In genomic region chr7:112286294-112287086, GRCh38 we compare ENCODE assay signal across 8 cellular contexts.
DNase-seq lines count a peak whose midpoint lies in the region; ATAC-seq and TF ChIP-seq lines count a peak whose summit lies in the region.

No MANE protein-coding gene starts in this region.

- no peak overlapping the region for H3K9ac ChIP-seq in SK-N-SH

- no peaks in the 10 kb centered on the region for H3F3A ChIP-seq in SK-N-SH (replicated peaks; ENCODE audit: insufficient read depth)

- H3K9me2 ChIP-seq in SK-N-SH, result no peaks in the 10 kb centered on the region

- peaks cover 12 to 16% of the 10 kb centered on the region in 2 experiments; a peak in 3 of 4 replicates for H3K4me1 ChIP-seq in SK-N-SH (ENCODE audit: control insufficient read depth in 1 of 2, insufficient read depth in 2 of 2, low read depth in 1 of 2, low read length in 1 of 2)

- H3K4me2 ChIP-seq in SK-N-SH, result no peak overlapping the region

- H3K27ac ChIP-seq in SK-N-SH (ENCODE audit: low read depth in 2 of 2, low read length in 1 of 2), result peak overlapping the region in 1 of 2 experiments; percentile 2; a peak in 2 of 4 replicates
- peak overlapping the region; percentile 52 for H3K27ac ChIP-seq in temporal lobe (ENCODE audit: low read depth, low read length)

- intact Hi-C loops in MCF 10A (cut with micrococcal nuclease), result no loop called here

- DNase-seq in SK-N-SH (peak; percentile 15), NCI-H524 treated with DMSO at 0.1 percent for 48 hours (lab: John Stamatoyannopoulos, UW) (peak; percentile 95), MCF 10A (ENCODE audit: unreplicated experiment) (no peak)
- DNase-seq in stimulated activated CD4-positive, alpha-beta T cell treated with anti-CD3 and anti-CD28 coated beads, Interleukin-4, amount 100 ng/mL, for 4 hours, result no peak

- H3K27me3 Mint-ChIP-seq in MCF 10A (ENCODE audit: insufficient read depth, unreplicated experiment), result no peaks in the 10 kb centered on the region

- TF ChIP-seq CTCF in SK-N-SH (IDR thresholded peaks at IDR 0.05), result no peak
- no peak for TF ChIP-seq CTCF in MCF 10A (IDR thresholded peaks at IDR 0.05; ENCODE audit: unreplicated experiment)

- H2AFZ ChIP-seq in SK-N-SH (ENCODE audit: low read depth), result no peak overlapping the region

- POLR2A ChIA-PET in SK-N-SH (lab: Yijun Ruan, JAX), result no interaction called here
- POLR2A ChIA-PET in MCF 10A (lab: Yijun Ruan, JAX), result interaction anchor here (0.6 to 1.4 kb wide), 3 partner anchors 11 to 32 kb away, joined by 3 to 5 read pairs (median 3); no protein-coding TSS in a partner anchor

- no peaks in the 10 kb centered on the region for H3K4me1 Mint-ChIP-seq in MCF 10A (ENCODE audit: insufficient read depth, unreplicated experiment)

- H3K79me2 ChIP-seq in SK-N-SH (ENCODE audit: insufficient read depth), result no peaks in the 10 kb centered on the region

- no peak overlapping the region for H3K4me3 Mint-ChIP-seq in MCF 10A (ENCODE audit: unreplicated experiment)

- BruUV-seq in MCF 10A (replicated peaks; lab: Mats Ljungman, UMichigan), result no TSS peak

- no peaks in the 10 kb centered on the region for H3K9me3 Mint-ChIP-seq in MCF 10A (ENCODE audit: unreplicated experiment)

- CTCF ChIA-PET in SK-N-SH (lab: Yijun Ruan, JAX), result no interaction called here
- CTCF ChIA-PET in MCF 10A (lab: Yijun Ruan, JAX), result no interaction called here

- H3K9me3 ChIP-seq in SK-N-SH, result no peaks in the 10 kb centered on the region

- H3K4me3 ChIP-seq in SK-N-SH (ENCODE audit: low read depth in 2 of 2, low read length in 1 of 2), result no peak overlapping the region

- no peak overlapping the region for H3K27ac Mint-ChIP-seq in MCF 10A (ENCODE audit: low read depth, unreplicated experiment)

- no peak for TF ChIP-seq RAD21 in SK-N-SH (IDR thresholded peaks at IDR 0.05; ENCODE audit: low read length)

- H3K36me3 ChIP-seq in SK-N-SH (replicated peaks in 1 of 2; ENCODE audit: control insufficient read depth in 1 of 2, insufficient read depth in 2 of 2, low read length in 1 of 2), result peaks cover 3% of the 10 kb centered on the region in 2 experiments

- ATAC-seq in SK-N-SH treated with all-trans-retinoic acid at 6 μM for 48 hours (no peak), HG03095 (IDR thresholded peaks at IDR 0.05; ENCODE audit: unreplicated experiment) (peak; percentile 67)
- ATAC-seq in activated CD4-positive, CD25-positive, alpha-beta regulatory T cell treated with anti-CD3 and anti-CD28 coated beads, Interleukin-2, amount 50 U/mL, for 24 hours, result no peak

- H3K27me3 ChIP-seq in SK-N-SH (ENCODE audit: insufficient read depth), result no peaks in the 10 kb centered on the region

- TF ChIP-seq EP300 in SK-N-SH (IDR thresholded peaks at IDR 0.05; ENCODE audit: borderline replicate concordance in 1 of 2, low read depth in 1 of 2, low read length in 1 of 2), result no peak

- WGBS in SK-N-SH (ENCODE audit: low lambda C conversion rate), result 57% methylated on average over 5 of the region's 5 CpGs

- peaks cover 6% of the 10 kb centered on the region for H3K36me3 Mint-ChIP-seq in MCF 10A (ENCODE audit: insufficient read depth, unreplicated experiment)

- H4K20me1 ChIP-seq in SK-N-SH (ENCODE audit: insufficient read depth), result no peaks in the 10 kb centered on the region

TF ChIP-seq in SK-N-SH, 30 proteins besides CTCF, POLR2A, EP300 and RAD21 (continues in another document):
- TF ChIP-seq EZH2phosphoT487 (IDR thresholded peaks at IDR 0.05; ENCODE audit: borderline replicate concordance, low read depth), result no peak
- TF ChIP-seq CHD2 (IDR thresholded peaks at IDR 0.05; ENCODE audit: low read length, partially characterized antibody), result no peak
- TF ChIP-seq, protein P1, sequence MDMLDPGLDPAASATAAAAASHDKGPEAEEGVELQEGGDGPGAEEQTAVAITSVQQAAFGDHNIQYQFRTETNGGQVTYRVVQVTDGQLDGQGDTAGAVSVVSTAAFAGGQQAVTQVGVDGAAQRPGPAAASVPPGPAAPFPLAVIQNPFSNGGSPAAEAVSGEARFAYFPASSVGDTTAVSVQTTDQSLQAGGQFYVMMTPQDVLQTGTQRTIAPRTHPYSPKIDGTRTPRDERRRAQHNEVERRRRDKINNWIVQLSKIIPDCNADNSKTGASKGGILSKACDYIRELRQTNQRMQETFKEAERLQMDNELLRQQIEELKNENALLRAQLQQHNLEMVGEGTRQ (IDR thresholded peaks at IDR 0.05; ENCODE audit: borderline replicate concordance, low read depth, low read length), result no peak
- no peak for TF ChIP-seq RFX5 (IDR thresholded peaks at IDR 0.05; ENCODE audit: low read length)
- no peak for TF ChIP-seq TEAD4 (IDR thresholded peaks at IDR 0.05; ENCODE audit: borderline replicate concordance, insufficient read depth)
- TF ChIP-seq SIN3A (IDR thresholded peaks at IDR 0.05; ENCODE audit: borderline replicate concordance, low read depth, low read length), result no peak
- TF ChIP-seq IRF3 (IDR thresholded peaks at IDR 0.05; ENCODE audit: low read depth, low read length), result no peak

TF ChIP-seq in SK-N-SH treated with all-trans-retinoic acid at 6 μM for 48 hours, 23 proteins besides CTCF, POLR2A, EP300 and RAD21:
- TF ChIP-seq TOX (CRISPR knock-in tag; IDR thresholded peaks at IDR 0.05; ENCODE audit: borderline replicate concordance), result no peak
- no peak for TF ChIP-seq RARB (CRISPR knock-in tag; IDR thresholded peaks at IDR 0.05)
- TF ChIP-seq OSR1 (CRISPR knock-in tag; IDR thresholded peaks at IDR 0.05), result no peak
- no peak for TF ChIP-seq ZNF70 (CRISPR knock-in tag; IDR thresholded peaks at IDR 0.05)
- TF ChIP-seq, protein P2, sequence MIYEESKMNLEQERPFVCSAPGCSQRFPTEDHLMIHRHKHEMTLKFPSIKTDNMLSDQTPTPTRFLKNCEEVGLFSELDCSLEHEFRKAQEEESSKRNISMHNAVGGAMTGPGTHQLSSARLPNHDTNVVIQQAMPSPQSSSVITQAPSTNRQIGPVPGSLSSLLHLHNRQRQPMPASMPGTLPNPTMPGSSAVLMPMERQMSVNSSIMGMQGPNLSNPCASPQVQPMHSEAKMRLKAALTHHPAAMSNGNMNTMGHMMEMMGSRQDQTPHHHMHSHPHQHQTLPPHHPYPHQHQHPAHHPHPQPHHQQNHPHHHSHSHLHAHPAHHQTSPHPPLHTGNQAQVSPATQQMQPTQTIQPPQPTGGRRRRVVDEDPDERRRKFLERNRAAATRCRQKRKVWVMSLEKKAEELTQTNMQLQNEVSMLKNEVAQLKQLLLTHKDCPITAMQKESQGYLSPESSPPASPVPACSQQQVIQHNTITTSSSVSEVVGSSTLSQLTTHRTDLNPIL (CRISPR knock-in tag; IDR thresholded peaks at IDR 0.05; ENCODE audit: low read depth), result no peak
- TF ChIP-seq CSRNP3 (CRISPR knock-in tag; IDR thresholded peaks at IDR 0.05), result no peak
- no peak for TF ChIP-seq ZNF8 (CRISPR knock-in tag; IDR thresholded peaks at IDR 0.05)

Comparison
In these comparisons a context has a peak if more than half of its experiments do, and no peak if none do; other contexts are left out.
1. DNase-seq: peak in SK-N-SH (single experiment) and NCI-H524 treated with DMSO at 0.1 percent for 48 hours (single experiment); none in stimulated activated CD4-positive, alpha-beta T cell treated with anti-CD3 and anti-CD28 coated beads, Interleukin-4, amount 100 ng/mL, for 4 hours (0 of 2) and MCF 10A (single experiment).